Comparison of ENCODE assay signal across 38 cellular contexts in the genomic region with DNA sequence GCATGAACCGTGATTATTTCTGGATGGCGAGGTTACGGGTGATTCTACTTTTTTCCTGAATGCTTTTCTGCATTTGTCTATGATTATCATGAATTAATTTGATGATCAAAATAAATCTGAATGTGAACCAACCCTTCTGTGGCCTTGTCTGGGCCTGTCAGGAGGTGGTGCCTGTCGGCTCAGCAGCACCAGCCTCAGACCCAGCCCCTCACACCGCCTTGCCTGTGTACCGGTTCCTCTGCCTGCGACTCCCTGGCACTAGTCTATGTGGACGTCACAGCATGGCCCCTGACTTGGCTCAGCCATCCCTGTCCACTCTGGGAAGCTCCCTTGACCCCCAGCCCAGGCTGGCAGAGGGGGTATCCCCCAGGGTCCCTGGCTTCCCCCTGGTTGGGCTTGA. TPM values are rescaled to one million over a fixed set of nuclear protein-coding genes. Genes with fewer than 3 reads are reported as not detected.
"Had no signal": no experiment of that assay in that cellular context is flagged by ENCODE, and none has a peak within 500 bp of the region (broad histone marks: within the 10 kb centered on the region; RNA-seq: fewer than 3 reads in every experiment).

No MANE protein-coding gene starts in this region.

- H3K36me3 Mint-ChIP-seq: activated CD8-positive, alpha-beta memory T cell treated with anti-CD3 and anti-CD28 coated beads, Interleukin-2, amount 10 ng/mL, durations not matched to agents 7 days and 5 days; activated naive CD4-positive, alpha-beta T cell treated with anti-CD3 and anti-CD28 coated beads, Interleukin-2, amount 10 ng/mL, durations not matched to agents 7 days and 5 days; activated naive CD4-positive, alpha-beta T cell treated with anti-CD3 and anti-CD28 coated beads, Interleukin-2, amount 50 U/mL, for 72 hours; activated naive CD8-positive, alpha-beta T cell treated with anti-CD3 and anti-CD28 coated beads, Interleukin-2, amount 10 ng/mL, durations not matched to agents 7 days and 5 days had no signal

- H3K4me3 Mint-ChIP-seq: activated B cell treated with CpG ODN at 0.5 μM for 24 hours; activated CD8-positive, alpha-beta memory T cell treated with anti-CD3 and anti-CD28 coated beads, Interleukin-2, amount 10 ng/mL, durations not matched to agents 7 days and 5 days; activated CD8-positive, alpha-beta T cell treated with anti-CD3 and anti-CD28 coated beads for 36 hours; activated naive CD4-positive, alpha-beta T cell treated with anti-CD3 and anti-CD28 coated beads, Interleukin-2, amount 10 ng/mL, durations not matched to agents 7 days and 5 days; activated naive CD8-positive, alpha-beta T cell treated with anti-CD3 and anti-CD28 coated beads, Interleukin-2, amount 10 ng/mL, durations not matched to agents 7 days and 5 days; activated T-helper 1 cell treated with anti-CD3 and anti-CD28 coated beads, Interleukin-12 subunit alpha, Interleukin-12 subunit beta, Interleukin-2, Interleukin-4 antibody, amounts not matched to agents 30 ng/mL and 10 ng/mL and 1 ng/mL, durations not matched to agents 14 hours and 24 hours and 36 hours; T-helper 17 cell; T-helper 2 cell treated with Interferon-gamma antibody and Interleukin-4, amounts not matched to agents 5 μg/mL and 100 μg/mL, for 36 hours had no signal

- FAIRE-seq: endometrium, endothelial cell of umbilical vein had no signal

- H3K4me1 Mint-ChIP-seq: activated B cell treated with CpG ODN at 0.5 μM for 24 hours; activated CD8-positive, alpha-beta memory T cell treated with anti-CD3 and anti-CD28 coated beads, Interleukin-2, amount 10 ng/mL, durations not matched to agents 7 days and 5 days; activated naive CD4-positive, alpha-beta T cell treated with anti-CD3 and anti-CD28 coated beads, Interleukin-2, amount 10 ng/mL, durations not matched to agents 7 days and 5 days; activated naive CD8-positive, alpha-beta T cell treated with anti-CD3 and anti-CD28 coated beads, Interleukin-2, amount 10 ng/mL, durations not matched to agents 7 days and 5 days; T-helper 17 cell had no signal

- DNase-seq: activated B cell treated with CpG ODN at 0.5 μM for 24 hours; activated CD4-positive, alpha-beta T cell treated with anti-CD3 and anti-CD28 coated beads for 48 hours; activated CD4-positive, alpha-beta T cell treated with anti-CD3 and anti-CD28 coated beads, Interleukin-2, amount 50 U/mL, for 1 hour; activated CD4-positive, alpha-beta T cell treated with anti-CD3 and anti-CD28 coated beads, Interleukin-2, amount 50 U/mL, for 48 hours; activated CD8-positive, alpha-beta memory T cell treated with anti-CD3 and anti-CD28 coated beads, Interleukin-2, amount 10 ng/mL, durations not matched to agents 7 days and 5 days; activated CD8-positive, alpha-beta memory T cell treated with anti-CD3 and anti-CD28 coated beads, Interleukin-2, amount 50 U/mL, for 4 hours; activated CD8-positive, alpha-beta T cell treated with anti-CD3 and anti-CD28 coated beads for 36 hours; activated gamma-delta T cell; activated naive CD4-positive, alpha-beta T cell; activated naive CD4-positive, alpha-beta T cell treated with anti-CD3 and anti-CD28 coated beads, Interleukin-2, amount 10 ng/mL, durations not matched to agents 7 days and 5 days; activated naive CD8-positive, alpha-beta T cell treated with anti-CD3 and anti-CD28 coated beads, Interleukin-2, amount 10 ng/mL, durations not matched to agents 7 days and 5 days; activated T-cell treated with anti-CD3 and anti-CD28 coated beads, Interleukin-2, amount 50 U/mL, for 1 hour; activated T-cell treated with anti-CD3 and anti-CD28 coated beads, Interleukin-2, amount 50 U/mL, for 48 hours; aorta; body of pancreas; central memory CD4-positive, alpha-beta T cell; cerebellar nuclear complex; colonic mucosa; effector CD8-positive, alpha-beta T cell; erythroblast; esophagus squamous epithelium; foreskin melanocyte; head of caudate nucleus; T-helper 1 cell; T-helper 17 cell; T1000; WERI-Rb-1 had no signal

- H3K9me3 ChIP-seq: body of pancreas, colonic mucosa, esophagus squamous epithelium, gastroesophageal sphincter had no signal

- H3K27me3 Mint-ChIP-seq: activated B cell treated with CpG ODN at 0.5 μM for 24 hours; activated CD8-positive, alpha-beta memory T cell treated with anti-CD3 and anti-CD28 coated beads, Interleukin-2, amount 10 ng/mL, durations not matched to agents 7 days and 5 days; activated CD8-positive, alpha-beta T cell treated with anti-CD3 and anti-CD28 coated beads for 36 hours; activated naive CD4-positive, alpha-beta T cell treated with anti-CD3 and anti-CD28 coated beads, Interleukin-2, amount 10 ng/mL, durations not matched to agents 7 days and 5 days; activated naive CD8-positive, alpha-beta T cell treated with anti-CD3 and anti-CD28 coated beads, Interleukin-2, amount 10 ng/mL, durations not matched to agents 7 days and 5 days; T-helper 17 cell had no signal

- H3K9me3 Mint-ChIP-seq: activated B cell treated with CpG ODN at 0.5 μM for 24 hours; activated CD8-positive, alpha-beta T cell treated with anti-CD3 and anti-CD28 coated beads for 36 hours; activated naive CD4-positive, alpha-beta T cell treated with anti-CD3 and anti-CD28 coated beads, Interleukin-2, amount 10 ng/mL, durations not matched to agents 7 days and 5 days; activated naive CD4-positive, alpha-beta T cell treated with anti-CD3 and anti-CD28 coated beads, Interleukin-2, amount 50 U/mL, for 72 hours; activated naive CD8-positive, alpha-beta T cell treated with anti-CD3 and anti-CD28 coated beads, Interleukin-2, amount 10 ng/mL, durations not matched to agents 7 days and 5 days; activated T-helper 1 cell treated with anti-CD3 and anti-CD28 coated beads, Interleukin-12 subunit alpha, Interleukin-12 subunit beta, Interleukin-2, Interleukin-4 antibody, amounts not matched to agents 30 ng/mL and 10 ng/mL and 1 ng/mL, durations not matched to agents 14 hours and 24 hours and 36 hours; T-helper 2 cell treated with Interferon-gamma antibody and Interleukin-4, amounts not matched to agents 5 μg/mL and 100 μg/mL, for 36 hours had no signal

- H3K27ac Mint-ChIP-seq: activated B cell treated with CpG ODN at 0.5 μM for 24 hours; activated CD8-positive, alpha-beta memory T cell treated with anti-CD3 and anti-CD28 coated beads, Interleukin-2, amount 10 ng/mL, durations not matched to agents 7 days and 5 days; activated CD8-positive, alpha-beta T cell treated with anti-CD3 and anti-CD28 coated beads for 36 hours; activated naive CD4-positive, alpha-beta T cell treated with anti-CD3 and anti-CD28 coated beads, Interleukin-2, amount 10 ng/mL, durations not matched to agents 7 days and 5 days; activated naive CD4-positive, alpha-beta T cell treated with anti-CD3 and anti-CD28 coated beads, Interleukin-2, amount 50 U/mL, for 72 hours; activated naive CD8-positive, alpha-beta T cell treated with anti-CD3 and anti-CD28 coated beads, Interleukin-2, amount 10 ng/mL, durations not matched to agents 7 days and 5 days; activated T-helper 1 cell treated with anti-CD3 and anti-CD28 coated beads, Interleukin-12 subunit alpha, Interleukin-12 subunit beta, Interleukin-2, Interleukin-4 antibody, amounts not matched to agents 30 ng/mL and 10 ng/mL and 1 ng/mL, durations not matched to agents 14 hours and 24 hours and 36 hours; T-helper 17 cell; T-helper 2 cell treated with Interferon-gamma antibody and Interleukin-4, amounts not matched to agents 5 μg/mL and 100 μg/mL, for 36 hours had no signal

- H3K4me3 ChIP-seq: body of pancreas, cardiac muscle cell, colonic mucosa, esophagus squamous epithelium, gastroesophageal sphincter had no signal

- H3K36me3 ChIP-seq: cardiac muscle cell, colonic mucosa, esophagus squamous epithelium, gastroesophageal sphincter had no signal

- ATAC-seq: activated CD4-positive, CD25-positive, alpha-beta regulatory T cell treated with anti-CD3 and anti-CD28 coated beads, Interleukin-2, amount 50 U/mL, for 24 hours; activated CD8-positive, alpha-beta memory T cell treated with anti-CD3 and anti-CD28 coated beads, Interleukin-2, amount 10 ng/mL, durations not matched to agents 7 days and 5 days; activated CD8-positive, alpha-beta T cell treated with anti-CD3 and anti-CD28 coated beads for 36 hours; activated naive CD4-positive, alpha-beta T cell treated with anti-CD3 and anti-CD28 coated beads, Interleukin-2, amount 50 U/mL, for 72 hours; body of pancreas; gastroesophageal sphincter; T-helper 17 cell had no signal

- H3K4me1 ChIP-seq: body of pancreas, colonic mucosa, gastroesophageal sphincter had no signal

- H3K27ac ChIP-seq: body of pancreas, cardiac muscle cell, colonic mucosa, esophagus squamous epithelium, gastroesophageal sphincter, WERI-Rb-1 had no signal

- H3K27me3 ChIP-seq: body of pancreas, cardiac muscle cell, colonic mucosa had no signal

RNA-seq across cellular contexts. Expression of gene ATP1A3, which starts 19.4 kb away (rescaled TPM):
- total RNA-seq: aorta, dermis microvascular lymphatic vessel endothelial cell, fibroblast of villous mesenchyme had no signal
- polyA plus RNA-seq: endothelial cell of umbilical vein, fibroblast of lung had no signal

RNA-seq across cellular contexts. Expression of gene ERFL, which starts 46.4 kb away (rescaled TPM):
- total RNA-seq: body of pancreas, dermis microvascular lymphatic vessel endothelial cell, endothelial cell of umbilical vein, esophagus squamous epithelium, fibroblast of villous mesenchyme, gastroesophageal sphincter had no signal
- polyA plus RNA-seq: endothelial cell of umbilical vein had no signal
